14 cellular contexts compared by ENCODE assay signal in genomic region chr17:27502526-27503324, GRCh38. TPM values are rescaled to one million over a fixed set of nuclear protein-coding genes. Genes with fewer than 3 reads are reported as not detected.
DNase-seq lines count a peak whose midpoint lies in the region; ATAC-seq and TF ChIP-seq lines count a peak whose summit lies in the region.
"Had no signal": no experiment of that assay in that cellular context is flagged by ENCODE, and none has a peak within 500 bp of the region (broad histone marks: within the 10 kb centered on the region; RNA-seq: fewer than 3 reads in every experiment).

No MANE protein-coding gene starts in this region.

- intact Hi-C loops in left lung (cut with DNase I) = no loop called here

- H3K4me3 ChIP-seq in GM23248 = no peak overlapping the region
- H3K4me3 ChIP-seq in smooth muscle cell = no peak overlapping the region
- H3K4me3 ChIP-seq in left lung = no peak overlapping the region

- H3K36me3 ChIP-seq in GM23248 (ENCODE audit: low read depth) (no peaks in the 10 kb centered on the region), smooth muscle cell (ENCODE audit: low read depth) (no peaks in the 10 kb centered on the region), left lung (no peaks in the 10 kb centered on the region)

- no peaks in the 10 kb centered on the region for H3K27me3 ChIP-seq in GM23248 (replicated peaks; ENCODE audit: insufficient read depth)
- H3K27me3 ChIP-seq in smooth muscle cell (ENCODE audit: low read depth) = no peaks in the 10 kb centered on the region
- no peaks in the 10 kb centered on the region for H3K27me3 ChIP-seq in left lung

- H3K9me2 ChIP-seq in GM23248 (ENCODE audit: insufficient read depth) = no peaks in the 10 kb centered on the region

- 22 to 27% methylated on average over 12 of the region's 12 CpGs for WGBS in GM23248 (ENCODE audit: low coverage in 1 of 2, low lambda C conversion rate in 2 of 2, missing lambda C conversion rate in 2 of 2), 2 experiments
- 53% methylated on average over 12 of the region's 12 CpGs for WGBS in smooth muscle cell (ENCODE audit: low lambda C conversion rate)

- H2AFZ ChIP-seq in GM23248 (0 out of 2 replicates have a peak overlapping the region, but pooled peaks have one; percentile 3), smooth muscle cell (ENCODE audit: low read depth) (no peak overlapping the region)

- H4K20me1 ChIP-seq in GM23248 (ENCODE audit: insufficient read depth) = no peaks in the 10 kb centered on the region
- H4K20me1 ChIP-seq in smooth muscle cell (ENCODE audit: low read depth) = peaks cover 96% of the 10 kb centered on the region

- TF ChIP-seq CTCF in smooth muscle cell (IDR thresholded peaks at IDR 0.05; ENCODE audit: borderline replicate concordance, insufficient read depth, poor library complexity, severe bottlenecking) (no peak), left lung (IDR thresholded peaks at IDR 0.05) (no peak)

- H3K4me2 ChIP-seq in GM23248 (ENCODE audit: unreplicated experiment) (peak overlapping the region; percentile 23), smooth muscle cell (peak overlapping the region; percentile 43)

- peak overlapping the region; percentile 35 for H3K27ac ChIP-seq in GM23248
- H3K27ac ChIP-seq in cingulate gyrus (ENCODE audit: low read depth, low read length) = peak overlapping the region; percentile 57
- H3K27ac ChIP-seq in smooth muscle cell (ENCODE audit: low read depth) = peak overlapping the region; percentile 77
- H3K27ac ChIP-seq in left lung = no peak overlapping the region

- no peak for ATAC-seq in left lung
- ATAC-seq: activated CD4-positive, CD25-positive, alpha-beta regulatory T cell treated with anti-CD3 and anti-CD28 coated beads, Interleukin-2, amount 50 U/mL, for 24 hours had no signal

- peak overlapping the region; percentile 25; the same call in 1 of the 2 replicates for H3K9ac ChIP-seq in GM23248
- H3K9ac ChIP-seq in smooth muscle cell (ENCODE audit: low read depth) = peak overlapping the region; percentile 48

- DNase-seq in GM23248 = peak; percentile 68
- peak; percentile 92 for DNase-seq in kidney tubule cell (ENCODE audit: low spot score)
- no peak for DNase-seq in smooth muscle cell (lab: John Stamatoyannopoulos, UW; ENCODE audit: unreplicated experiment)
- no peak for DNase-seq in NCI-H510A treated with DMSO at 0.1 percent for 48 hours (lab: John Stamatoyannopoulos, UW)
- no peak for DNase-seq in COLO668 (lab: John Stamatoyannopoulos, UW; ENCODE audit: unreplicated experiment)
- no peak for DNase-seq in middle frontal gyrus (ENCODE audit: extremely low spot score, low spot score)
- no peak for DNase-seq in left lung
- DNase-seq: activated effector memory CD4-positive, alpha-beta T cell treated with Interleukin-2 at 50 U/mL for 16 hours; DMS79; effector CD8-positive, alpha-beta T cell; retina; SIG-M5 had no signal

- H3K9me3 ChIP-seq in GM23248 (ENCODE audit: low read depth) = no peaks in the 10 kb centered on the region
- no peaks in the 10 kb centered on the region for H3K9me3 ChIP-seq in smooth muscle cell (replicated peaks; ENCODE audit: low read depth)
- H3K9me3 ChIP-seq in left lung = peaks cover 0 to 6% of the 10 kb centered on the region in 2 donors

- 0 out of 2 replicates have a peak, but pooled peaks cover 6% of the 10 kb centered on the region for H3F3A ChIP-seq in GM23248 (ENCODE audit: insufficient read depth)
- peaks cover 19% of the 10 kb centered on the region for H3F3A ChIP-seq in smooth muscle cell (ENCODE audit: low read depth)

- in situ Hi-C loops in GM23248 (cut with MboI) = no loop called here

- H3K4me1 ChIP-seq in GM23248 (ENCODE audit: insufficient read depth) = peaks cover 9% of the 10 kb centered on the region
- H3K4me1 ChIP-seq in smooth muscle cell (ENCODE audit: low read depth) = peaks cover 19% of the 10 kb centered on the region
- H3K4me1 ChIP-seq in left lung = peaks cover 0 to 22% of the 10 kb centered on the region in 2 donors

- no peaks in the 10 kb centered on the region for H3K79me2 ChIP-seq in GM23248 (ENCODE audit: insufficient read depth)
- peaks cover 95% of the 10 kb centered on the region for H3K79me2 ChIP-seq in smooth muscle cell (ENCODE audit: low read depth)

RNA-seq across cellular contexts. Expression of gene KSR1, which starts 46.5 kb away (rescaled TPM):
- total RNA-seq in GM23248 (2014; rRNA removed; shearing (Covaris generic)) = 2.5 and 9.6 TPM in 2 replicates
- 0.98 and 1.3 TPM in 2 replicates for polyA plus RNA-seq in GM23248 (2016; fragmentation: Nextera tagmentation; extraction: Ambion mirVana)
- 65.1 and 69.2 TPM in 2 replicates for total RNA-seq in smooth muscle cell
- 40.4 and 53.2 TPM in 2 replicates for polyA plus RNA-seq in smooth muscle cell
- 10 to 100 TPM; 35.0 to 47.5 TPM for total RNA-seq in left lung

Comparison
In these comparisons a context has a peak if more than half of its experiments do, and no peak if none do; other contexts are left out.
1. DNase-seq: peak in GM23248 (single experiment) and kidney tubule cell (single experiment); none in smooth muscle cell (single experiment), NCI-H510A treated with DMSO at 0.1 percent for 48 hours (single experiment), COLO668 (single experiment), middle frontal gyrus (single experiment) and left lung (0 of 2).
2. H3K27ac ChIP-seq: peak in GM23248 (single experiment), cingulate gyrus (single experiment) and smooth muscle cell (single experiment); none in left lung (0 of 2).